In the genomic region with DNA sequence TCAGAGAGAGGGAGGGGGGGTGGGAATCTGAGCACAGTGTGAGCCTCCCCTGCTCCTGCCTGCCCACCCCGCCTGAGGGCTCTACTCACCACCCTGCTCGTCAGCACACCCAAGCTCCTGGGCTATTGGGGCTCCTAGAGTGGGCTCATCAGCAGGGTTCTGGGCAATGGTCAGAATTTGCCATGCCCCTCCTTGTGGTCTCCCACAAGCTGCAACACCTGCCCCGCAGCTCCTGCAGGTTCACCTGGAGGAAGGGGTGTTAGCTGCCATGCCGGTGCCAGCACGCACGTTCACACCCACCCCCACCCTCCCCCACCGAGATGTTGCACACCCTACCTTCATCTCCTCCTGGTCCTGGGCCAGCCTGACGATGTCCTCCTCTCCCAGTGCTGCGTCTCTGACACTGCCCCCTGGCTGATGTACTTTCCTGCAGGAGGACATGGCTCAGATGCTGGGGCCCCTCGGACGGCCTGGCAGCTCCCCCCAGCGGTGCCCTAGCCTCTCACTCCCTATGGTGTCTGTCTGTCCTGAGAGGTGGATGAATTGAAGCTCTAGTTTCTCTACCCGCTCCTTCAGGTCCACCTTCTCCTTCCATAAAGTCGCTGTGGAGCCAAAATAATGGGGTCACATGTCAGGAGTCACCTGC, we compare ENCODE assay signal across 7 cellular contexts. TPM values are rescaled to one million over a fixed set of nuclear protein-coding genes. Genes with fewer than 3 reads are reported as not detected.
A peak's percentile ranks its signal among the peaks of the same experiment; 100 is the strongest.
DNase-seq lines count a peak whose midpoint lies in the region; ATAC-seq, FAIRE-seq and TF ChIP-seq lines count a peak whose summit lies in the region.
"Not testable (repeated sequence)": the region's sequence is repeated elsewhere in the genome, so short reads cannot be mapped to it uniquely, and the experiment has no call there.

No MANE protein-coding gene starts in this region.

- H3K14ac ChIP-seq in neuronal stem cell (ENCODE audit: low read length) = peak overlapping the region; percentile 89

- not testable (repeated sequence) for H3K9ac ChIP-seq in endodermal cell (ENCODE audit: extremely low read depth, low read length, poor library complexity, severe bottlenecking); neuronal stem cell (ENCODE audit: low read depth, low read length, poor library complexity)

- not testable (repeated sequence) for H3K36me3 Mint-ChIP-seq in WTC11; endodermal cell (ENCODE audit: low read depth)

- not testable (repeated sequence) for H3K27me3 ChIP-seq in endodermal cell (ENCODE audit: control insufficient read depth, insufficient read depth, low read length, poor library complexity, severe bottlenecking); neuronal stem cell (ENCODE audit: control insufficient read depth in 3 of 3, insufficient read depth in 3 of 3, low read depth in 1 of 3, low read length in 3 of 3); suprapubic skin

- not testable (repeated sequence) for H3K27me3 Mint-ChIP-seq in WTC11 (ENCODE audit: low read depth); endodermal cell (ENCODE audit: insufficient read depth)

- H3K4ac ChIP-seq in neuronal stem cell (ENCODE audit: low read length) = not testable (repeated sequence)

- not testable (repeated sequence) for H2BK15ac ChIP-seq in neuronal stem cell (ENCODE audit: low read length)

- not testable (repeated sequence) for TF ChIP-seq EP300 in suprapubic skin (IDR thresholded peaks at IDR 0.05)

- not testable (repeated sequence) for H3K4me2 ChIP-seq in neuronal stem cell (ENCODE audit: insufficient read depth, low read length, poor library complexity, severe bottlenecking)

- not testable (repeated sequence) for H3K27ac Mint-ChIP-seq in WTC11, endodermal cell

- H3K4me3 Mint-ChIP-seq in WTC11, endodermal cell: not testable (repeated sequence)

- not testable (repeated sequence) for TF ChIP-seq POLR2A in GM12892 (IDR thresholded peaks at IDR 0.05; ENCODE audit: low read depth, low read length); suprapubic skin (IDR thresholded peaks at IDR 0.05)

- H2AK5ac ChIP-seq in neuronal stem cell (ENCODE audit: low read depth, low read length) = not testable (repeated sequence)

- CTCF ChIA-PET in WTC11 (lab: Charles Lee) = not testable (repeated sequence)

- H3K18ac ChIP-seq in neuronal stem cell (ENCODE audit: low read length) = peak overlapping the region; percentile 64

- H2BK12ac ChIP-seq in neuronal stem cell (ENCODE audit: low read length) = not testable (repeated sequence)

- not testable (repeated sequence) for H3K27ac ChIP-seq in endodermal cell (ENCODE audit: low read depth, low read length); neuronal stem cell (replicated peaks; ENCODE audit: low read length); suprapubic skin

- peak; percentile 1 for DNase-seq in GM12892 (ENCODE audit: insufficient read length)
- DNase-seq in HuH-7 (ENCODE audit: low spot score) = peak; percentile 1
- DNase-seq in WTC11 (ENCODE audit: low spot score) = peak; percentile 57
- DNase-seq in endodermal cell = peak; percentile 63
- peak; percentile 10 for DNase-seq in iPS-NIHi11 (ENCODE audit: low spot score)
- DNase-seq in neuronal stem cell (ENCODE audit: low spot score) = not testable (repeated sequence)
- DNase-seq in suprapubic skin (ENCODE audit: low spot score in 2 of 2) = peak; percentile 52 to 74

- not testable (repeated sequence) for H4K91ac ChIP-seq in neuronal stem cell (ENCODE audit: low read depth, low read length, poor library complexity)

- H3K79me1 ChIP-seq in neuronal stem cell (ENCODE audit: low read depth, low read length) = not testable (repeated sequence)

- H3K4me1 ChIP-seq in endodermal cell (ENCODE audit: control insufficient read depth, insufficient read depth, low read length); neuronal stem cell (ENCODE audit: control insufficient read depth in 2 of 2, insufficient read depth in 1 of 2, low read depth in 1 of 2, low read length in 2 of 2); suprapubic skin: not testable (repeated sequence)

- not testable (repeated sequence) for H3K36me3 ChIP-seq in endodermal cell (ENCODE audit: control insufficient read depth, insufficient read depth, low read length); neuronal stem cell (replicated peaks in 1 of 2; ENCODE audit: control insufficient read depth in 2 of 2, insufficient read depth in 2 of 2, low read length in 2 of 2); suprapubic skin

- peak overlapping the region; percentile 89 for H3K23ac ChIP-seq in neuronal stem cell (ENCODE audit: low read depth, low read length, poor library complexity)

- POLR2A ChIA-PET in WTC11 (lab: Charles Lee) = not testable (repeated sequence)

- not testable (repeated sequence) for H2AFZ ChIP-seq in neuronal stem cell (ENCODE audit: low read length)

- not testable (repeated sequence) for TF ChIP-seq CTCF in WTC11 (IDR thresholded peaks at IDR 0.05); suprapubic skin (IDR thresholded peaks at IDR 0.05)
- peak; percentile 58 for TF ChIP-seq CTCF in endodermal cell (conservative IDR thresholded peaks at IDR 0.05)

- not testable (repeated sequence) for H3K4me1 Mint-ChIP-seq in WTC11, endodermal cell

- H2BK5ac ChIP-seq in neuronal stem cell (ENCODE audit: low read length) = not testable (repeated sequence)

- not testable (repeated sequence) for FAIRE-seq in GM12892 (lab: Jason Lieb, UNC)

- not testable (repeated sequence) for ATAC-seq in WTC11

- H3K9me3 ChIP-seq in endodermal cell (ENCODE audit: control insufficient read depth, low read length); neuronal stem cell (replicated peaks in 1 of 2; ENCODE audit: control insufficient read depth in 2 of 2, insufficient read depth in 1 of 2, low read depth in 1 of 2, low read length in 2 of 2); suprapubic skin: not testable (repeated sequence)

- not testable (repeated sequence) for H3K9me3 Mint-ChIP-seq in WTC11, endodermal cell

- H3K4me3 ChIP-seq in endodermal cell (ENCODE audit: low read length); neuronal stem cell (ENCODE audit: low read length in 2 of 2); suprapubic skin: not testable (repeated sequence)

- H4K8ac ChIP-seq in neuronal stem cell (ENCODE audit: low read depth, low read length) = peak overlapping the region; percentile 82

- not testable (repeated sequence) for H2BK120ac ChIP-seq in neuronal stem cell (ENCODE audit: low read depth, low read length)

- WGBS in endodermal cell (ENCODE audit: insufficient coverage in 1 of 2, insufficient read length in 1 of 2), 2 experiments = 89 to 91% methylated on average over 5 to 11 of the region's 14 CpGs
- no CpG with 5 or more reads among the region's 14 CpGs for WGBS in neuronal stem cell (ENCODE audit: extremely low coverage in 2 of 2, insufficient read length in 2 of 2, insufficient replicate concordance in 1 of 2), 2 donors
- 73% methylated on average over 14 of the region's 14 CpGs for WGBS in suprapubic skin

RNA-seq across cellular contexts. Expression of a gene that starts 47.2 kb away (rescaled TPM):
- 4.3 TPM for polyA plus RNA-seq in GM12892 (2012; ENCODE audit: missing spikeins)
- total RNA-seq in WTC11 (2021) (7.3 to 9.4 TPM (median 8.0 TPM) in 3 replicates), endodermal cell (10 to 100 TPM in 1 of 2 donors, 1 to 10 TPM in 1; 8.1 to 11.4 TPM), suprapubic skin (1 to 10 TPM; 4.2 to 9.7 (median 5.5) TPM)
- 12.4 TPM for polyA plus RNA-seq in endodermal cell (2013, experiment 1 of 2)
- polyA plus RNA-seq in endodermal cell (2013, experiment 2 of 2) = 11.6 TPM
- polyA plus RNA-seq in neuronal stem cell (2013, experiment 1 of 2) = 7.5 TPM
- 8.5 TPM for polyA plus RNA-seq in neuronal stem cell (2013, experiment 2 of 2)
